Comparison of ENCODE assay signal across 35 cellular contexts in genomic region chr5:146635443-146635842, GRCh38.
A peak's percentile ranks its signal among the peaks of the same experiment; 100 is the strongest.
DNase-seq lines count a peak whose midpoint lies in the region; ATAC-seq, FAIRE-seq and TF ChIP-seq lines count a peak whose summit lies in the region.
"Had no signal": no experiment of that assay in that cellular context is flagged by ENCODE, and none has a peak within 500 bp of the region (broad histone marks: within the 10 kb centered on the region; RNA-seq: fewer than 3 reads in every experiment).

No MANE protein-coding gene starts in this region.

- H3K79me2 ChIP-seq in trophoblast cell (ENCODE audit: control insufficient read depth, insufficient read depth, low read length, poor library complexity) (no peaks in the 10 kb centered on the region), GM23338 (replicated peaks; ENCODE audit: insufficient read depth) (no peaks in the 10 kb centered on the region), PC-3 (ENCODE audit: low read length) (no peaks in the 10 kb centered on the region)

- H4K91ac ChIP-seq in neuronal stem cell (ENCODE audit: low read depth, low read length, poor library complexity) (no peak overlapping the region), trophoblast cell (ENCODE audit: low read depth, low read length) (no peak overlapping the region)

- H3K9ac ChIP-seq in neuronal stem cell (ENCODE audit: low read depth, low read length, poor library complexity) (no peak overlapping the region), trophoblast cell (ENCODE audit: low read length) (peak overlapping the region; percentile 44), PC-3 (ENCODE audit: low read length) (no peak overlapping the region)
- H3K9ac ChIP-seq: BLaER1; BLaER1 treated with 17β-estradiol and CSF1 and Interleukin-3, amounts not matched to agents 10 nM and 100 nM had no signal

- no peak overlapping the region for H2BK12ac ChIP-seq in neuronal stem cell (ENCODE audit: low read length)
- no peak overlapping the region for H2BK12ac ChIP-seq in trophoblast cell (ENCODE audit: low read length)

- H3K27ac Mint-ChIP-seq in nephron progenitor cell (peak overlapping the region; percentile 59), GM23338 (no peak overlapping the region)
- H3K27ac Mint-ChIP-seq: B cell; CD14-positive monocyte; CD4-positive, alpha-beta memory T cell; CD4-positive, alpha-beta T cell; CD4-positive, CD25-positive, alpha-beta regulatory T cell; CD8-positive, alpha-beta memory T cell; CD8-positive, alpha-beta T cell had no signal

- H3K4me3 ChIP-seq in neuronal stem cell (ENCODE audit: low read length in 2 of 2) = no peak overlapping the region
- H3K4me3 ChIP-seq in trophoblast cell (ENCODE audit: low read depth, low read length) = no peak overlapping the region
- H3K4me3 ChIP-seq in GM23338 = no peak overlapping the region
- H3K4me3 ChIP-seq in PC-3 (ENCODE audit: low read length) = no peak overlapping the region
- H3K4me3 ChIP-seq: A549; BLaER1; BLaER1 treated with 17β-estradiol and CSF1 and Interleukin-3, amounts not matched to agents 10 nM and 100 nM had no signal

- H3K4ac ChIP-seq in neuronal stem cell (ENCODE audit: low read length) = no peak overlapping the region
- no peak overlapping the region for H3K4ac ChIP-seq in trophoblast cell (ENCODE audit: low read depth, low read length)

- H3K9me3 ChIP-seq in neuronal stem cell (replicated peaks in 1 of 2; ENCODE audit: control insufficient read depth in 2 of 2, insufficient read depth in 1 of 2, low read depth in 1 of 2, low read length in 2 of 2) (peaks cover 0 to 3% of the 10 kb centered on the region in 2 donors), trophoblast cell (ENCODE audit: insufficient read depth, low read depth, low read length) (no peaks in the 10 kb centered on the region), PC-3 (ENCODE audit: low read length) (no peaks in the 10 kb centered on the region)
- H3K9me3 ChIP-seq: A549; BE2C; BLaER1; BLaER1 treated with 17β-estradiol and CSF1 and Interleukin-3, amounts not matched to agents 10 nM and 100 nM; Caco-2 had no signal

- no peak for TF ChIP-seq CTCF in nephron progenitor cell (IDR thresholded peaks at IDR 0.05)
- no peak for TF ChIP-seq CTCF in GM23338 (conservative IDR thresholded peaks at IDR 0.05; ENCODE audit: low read depth in 2 of 2)
- no peak for TF ChIP-seq CTCF in PC-3 (conservative IDR thresholded peaks at IDR 0.05; ENCODE audit: low read depth, low read length)

- H3K36me3 ChIP-seq in neuronal stem cell (replicated peaks in 1 of 2; ENCODE audit: control insufficient read depth in 2 of 2, insufficient read depth in 2 of 2, low read length in 2 of 2) (no peaks in the 10 kb centered on the region), trophoblast cell (ENCODE audit: control insufficient read depth in 1 of 2, insufficient read depth in 2 of 2, low read length in 2 of 2) (no peaks in the 10 kb centered on the region), GM23338 (ENCODE audit: insufficient read depth) (no peaks in the 10 kb centered on the region), PC-3 (ENCODE audit: low read depth, low read length) (no peaks in the 10 kb centered on the region)
- H3K36me3 ChIP-seq: BE2C; BLaER1; BLaER1 treated with 17β-estradiol and CSF1 and Interleukin-3, amounts not matched to agents 10 nM and 100 nM had no signal

- no peak overlapping the region for H3K23ac ChIP-seq in neuronal stem cell (ENCODE audit: low read depth, low read length, poor library complexity)
- H3K23ac ChIP-seq in trophoblast cell (ENCODE audit: low read length) = no peak overlapping the region

- H3K4me3 Mint-ChIP-seq in nephron progenitor cell (no peak overlapping the region), GM23338 (no peak overlapping the region)
- H3K4me3 Mint-ChIP-seq: B cell; CD14-positive monocyte; CD4-positive, alpha-beta memory T cell; CD4-positive, alpha-beta T cell; CD4-positive, CD25-positive, alpha-beta regulatory T cell; CD8-positive, alpha-beta memory T cell; CD8-positive, alpha-beta T cell had no signal

- H3K36me3 Mint-ChIP-seq in nephron progenitor cell (ENCODE audit: low read depth) = no peaks in the 10 kb centered on the region
- H3K36me3 Mint-ChIP-seq in GM23338 (ENCODE audit: low read depth) = peaks cover 12% of the 10 kb centered on the region
- H3K36me3 Mint-ChIP-seq: CD14-positive monocyte; CD4-positive, CD25-positive, alpha-beta regulatory T cell had no signal

- no peak overlapping the region for H2AFZ ChIP-seq in neuronal stem cell (ENCODE audit: low read length)
- no peak overlapping the region for H2AFZ ChIP-seq in trophoblast cell (ENCODE audit: insufficient read depth, low read length, poor library complexity)
- H2AFZ ChIP-seq in GM23338 = no peak overlapping the region
- H2AFZ ChIP-seq in PC-3 (ENCODE audit: low read length) = no peak overlapping the region

- no peak for ATAC-seq in GM23338
- no peak for ATAC-seq in PC-3
- ATAC-seq: A549; CD8-positive, alpha-beta T cell had no signal

- H3K4me1 ChIP-seq in neuronal stem cell (ENCODE audit: control insufficient read depth in 2 of 2, insufficient read depth in 1 of 2, low read depth in 1 of 2, low read length in 2 of 2) = peaks cover 7 to 15% of the 10 kb centered on the region in 2 donors
- no peaks in the 10 kb centered on the region for H3K4me1 ChIP-seq in trophoblast cell (ENCODE audit: control insufficient read depth in 1 of 2, insufficient read depth in 2 of 2, low read length in 2 of 2)
- H3K4me1 ChIP-seq in GM23338 (ENCODE audit: insufficient read depth) = no peaks in the 10 kb centered on the region
- H3K4me1 ChIP-seq in PC-3 (ENCODE audit: insufficient read depth, low read length) = no peaks in the 10 kb centered on the region
- H3K4me1 ChIP-seq: A549; BE2C; BLaER1; BLaER1 treated with 17β-estradiol and CSF1 and Interleukin-3, amounts not matched to agents 10 nM and 100 nM; Caco-2 had no signal

- no peak overlapping the region for H4K12ac ChIP-seq in trophoblast cell (ENCODE audit: low read depth, low read length)

- no peaks in the 10 kb centered on the region for H3K27me3 ChIP-seq in neuronal stem cell (ENCODE audit: control insufficient read depth in 3 of 3, insufficient read depth in 3 of 3, low read depth in 1 of 3, low read length in 3 of 3)
- H3K27me3 ChIP-seq in trophoblast cell (ENCODE audit: insufficient read depth, low read length) = no peaks in the 10 kb centered on the region
- H3K27me3 ChIP-seq in GM23338 (ENCODE audit: insufficient read depth) = no peaks in the 10 kb centered on the region
- H3K27me3 ChIP-seq in PC-3 (ENCODE audit: low read length) = peaks cover 91% of the 10 kb centered on the region
- H3K27me3 ChIP-seq: BE2C; BLaER1; BLaER1 treated with 17β-estradiol and CSF1 and Interleukin-3, amounts not matched to agents 10 nM and 100 nM had no signal

- no peaks in the 10 kb centered on the region for H3K79me1 ChIP-seq in neuronal stem cell (ENCODE audit: low read depth, low read length)
- no peaks in the 10 kb centered on the region for H3K79me1 ChIP-seq in trophoblast cell (ENCODE audit: low read length)

- no CpG with 5 or more reads among the region's 3 CpGs for WGBS in neuronal stem cell (ENCODE audit: extremely low coverage in 2 of 2, insufficient read length in 2 of 2, insufficient replicate concordance in 1 of 2), 2 donors
- no CpG with 5 or more reads among the region's 3 CpGs for WGBS in trophoblast cell (ENCODE audit: extremely low coverage, insufficient coverage, insufficient read length)

- H3K18ac ChIP-seq in neuronal stem cell (ENCODE audit: low read length) (peak overlapping the region; percentile 35), trophoblast cell (ENCODE audit: low read length) (no peak overlapping the region)

- peaks cover 10% of the 10 kb centered on the region for H3K4me1 Mint-ChIP-seq in nephron progenitor cell
- H3K4me1 Mint-ChIP-seq in GM23338 = peaks cover 6% of the 10 kb centered on the region; the same call in 2 of the 3 replicates
- H3K4me1 Mint-ChIP-seq: B cell; CD14-positive monocyte; CD4-positive, alpha-beta memory T cell; CD4-positive, CD25-positive, alpha-beta regulatory T cell; CD8-positive, alpha-beta memory T cell had no signal

- POLR2A ChIA-PET in PC-3 (lab: Charles Lee; ENCODE audit: unreplicated experiment) = no interaction called here

- no peak overlapping the region for H2BK120ac ChIP-seq in neuronal stem cell (ENCODE audit: low read depth, low read length)
- H2BK120ac ChIP-seq in trophoblast cell (ENCODE audit: insufficient read depth, low read length, poor library complexity) = no peak overlapping the region

- H4K8ac ChIP-seq in neuronal stem cell (ENCODE audit: low read depth, low read length) = no peak overlapping the region
- no peak overlapping the region for H4K8ac ChIP-seq in trophoblast cell (ENCODE audit: low read depth, low read length)

- H3K9me2 ChIP-seq in GM23338 (ENCODE audit: insufficient read depth) = no peaks in the 10 kb centered on the region; the same call in 1 of the 2 replicates
- H3K9me2 ChIP-seq in PC-3 (replicated peaks; ENCODE audit: low read length) = no peaks in the 10 kb centered on the region

- H2BK5ac ChIP-seq in neuronal stem cell (ENCODE audit: low read length) (no peak overlapping the region), trophoblast cell (ENCODE audit: low read depth, low read length, poor library complexity) (no peak overlapping the region)

- H4K20me1 ChIP-seq in GM23338 (replicated peaks; ENCODE audit: insufficient read depth) (no peaks in the 10 kb centered on the region), PC-3 (ENCODE audit: low read length) (no peaks in the 10 kb centered on the region)
- H4K20me1 ChIP-seq: BLaER1; BLaER1 treated with 17β-estradiol and CSF1 and Interleukin-3, amounts not matched to agents 10 nM and 100 nM had no signal

- H3K27me3 Mint-ChIP-seq in nephron progenitor cell (ENCODE audit: low read depth, poor library complexity) (peaks cover 15% of the 10 kb centered on the region), GM23338 (ENCODE audit: insufficient read depth, low read depth, poor library complexity) (peaks cover 5% of the 10 kb centered on the region)
- H3K27me3 Mint-ChIP-seq: CD4-positive, alpha-beta T cell; CD4-positive, CD25-positive, alpha-beta regulatory T cell; CD8-positive, alpha-beta memory T cell had no signal

- H3K9me3 Mint-ChIP-seq in nephron progenitor cell = no peaks in the 10 kb centered on the region
- no peaks in the 10 kb centered on the region for H3K9me3 Mint-ChIP-seq in GM23338
- H3K9me3 Mint-ChIP-seq: CD4-positive, alpha-beta T cell; CD8-positive, alpha-beta memory T cell; CD8-positive, alpha-beta T cell had no signal

- CTCF ChIA-PET in PC-3 (lab: Charles Lee) = no interaction called here

- H3K14ac ChIP-seq in neuronal stem cell (ENCODE audit: low read length) (peak overlapping the region; percentile 42), trophoblast cell (ENCODE audit: low read length) (no peak overlapping the region)

- intact Hi-C loops in PC-3 (cut with micrococcal nuclease) = no loop called here

- H3F3A ChIP-seq in GM23338 (replicated peaks; ENCODE audit: low read depth) (no peaks in the 10 kb centered on the region), PC-3 (ENCODE audit: low read length, unreplicated experiment) (no peaks in the 10 kb centered on the region)

- no peak overlapping the region for H2AK5ac ChIP-seq in neuronal stem cell (ENCODE audit: low read depth, low read length)
- H2AK5ac ChIP-seq in trophoblast cell (ENCODE audit: low read length) = no peak overlapping the region

- no peak overlapping the region for H2BK15ac ChIP-seq in neuronal stem cell (ENCODE audit: low read length)

- no peak for FAIRE-seq in RCC 7860 (lab: Jason Lieb, UNC)
- FAIRE-seq: A204.1, A549, D721Med had no signal

- H3K27ac ChIP-seq in neuronal stem cell (replicated peaks; ENCODE audit: low read length) = no peak overlapping the region
- no peak overlapping the region for H3K27ac ChIP-seq in trophoblast cell (ENCODE audit: low read depth, low read length)
- no peak overlapping the region for H3K27ac ChIP-seq in GM23338 (ENCODE audit: low read depth)
- H3K27ac ChIP-seq in PC-3 (ENCODE audit: low read length) = no peak overlapping the region
- H3K27ac ChIP-seq: 22Rv1; A549; BLaER1; BLaER1 treated with 17β-estradiol and CSF1 and Interleukin-3, amounts not matched to agents 10 nM and 100 nM; C4-2B had no signal

- DNase-seq in nephron progenitor cell (no peak), neuronal stem cell (ENCODE audit: low spot score) (no peak), trophoblast cell (no peak), RCC 7860 (ENCODE audit: low spot score) (no peak), GM23338 (ENCODE audit: low spot score) (no peak), PC-3 (no peak)
- DNase-seq: 8988T; ACHN; AML-193; BE2C; C1 segment of cervical spinal cord; Caco-2; Calu3; CD4-positive, alpha-beta memory T cell; CD4-positive, alpha-beta T cell; CD4-positive, CD25-positive, alpha-beta regulatory T cell; CD8-positive, alpha-beta memory T cell; CD8-positive, alpha-beta T cell; COR-L47; DMS 273 treated with DMSO at 0.1 percent for 48 hours; DMS153; DMS53; DMS79; DMS79 treated with DMSO at 0.1 percent for 48 hours; DND-41; EL had no signal

- BruUV-seq in PC-3 (replicated peaks; lab: Mats Ljungman, UMichigan) = no TSS peak

- H3K4me2 ChIP-seq in neuronal stem cell (ENCODE audit: insufficient read depth, low read length, poor library complexity, severe bottlenecking) (no peak overlapping the region), trophoblast cell (ENCODE audit: low read length) (no peak overlapping the region), GM23338 (no peak overlapping the region), PC-3 (ENCODE audit: low read length) (no peak overlapping the region)
- H3K4me2 ChIP-seq: A549; BLaER1; BLaER1 treated with 17β-estradiol and CSF1 and Interleukin-3, amounts not matched to agents 10 nM and 100 nM had no signal
